1 cellular context compared by ENCODE assay signal in genomic region chr16:68283840-68284595, GRCh38.
TF ChIP-seq lines count a peak whose summit lies in the region.

No MANE protein-coding gene starts in this region.

TF ChIP-seq in GM23338, 12 proteins besides CTCF, POLR2A, EP300 and RAD21 (continued from another document):
- TF ChIP-seq ZNF462 (CRISPR knock-in tag; IDR thresholded peaks at IDR 0.05) (no peak), JUNB (IDR thresholded peaks at IDR 0.05; ENCODE audit: unreplicated experiment) (no peak), EZH2phosphoT487 (IDR thresholded peaks at IDR 0.05; ENCODE audit: unreplicated experiment) (no peak), REST (IDR thresholded peaks at IDR 0.05; ENCODE audit: unreplicated experiment) (no peak), ZNF331 (CRISPR knock-in tag; IDR thresholded peaks at IDR 0.05; ENCODE audit: low read depth) (no peak), EZH2 (IDR thresholded peaks at IDR 0.05; ENCODE audit: low read depth, unreplicated experiment) (no peak), CREB1 (CRISPR knock-in tag; IDR thresholded peaks at IDR 0.05; ENCODE audit: low read depth) (no peak)
